Comparison of ENCODE assay signal across 13 cellular contexts in genomic region chr10:84173543-84173942, GRCh38. TPM values are rescaled to one million over a fixed set of nuclear protein-coding genes. Genes with fewer than 3 reads are reported as not detected.
A peak's percentile ranks its signal among the peaks of the same experiment; 100 is the strongest.
DNase-seq lines count a peak whose midpoint lies in the region; ATAC-seq and TF ChIP-seq lines count a peak whose summit lies in the region.
"Had no signal": no experiment of that assay in that cellular context is flagged by ENCODE, and none has a peak within 500 bp of the region (broad histone marks: within the 10 kb centered on the region; RNA-seq: fewer than 3 reads in every experiment).

TSS of gene GPR15LG (plus strand) at chr10:84173801. CDS start at chr10:84173852, 51 bp downstream.

- TF ChIP-seq CTCF in GM12864 (IDR thresholded peaks at IDR 0.05; ENCODE audit: low read depth, low read length, missing control alignments) = no peak
- TF ChIP-seq CTCF in BE2C (IDR thresholded peaks at IDR 0.05; ENCODE audit: low read depth, low read length) = no peak

- no peak for DNase-seq in GM12864 (ENCODE audit: low read depth)
- DNase-seq in left colon = peak; percentile 64 to 80
- DNase-seq in BE2C = no peak
- DNase-seq in activated T-helper 1 cell treated with anti-CD3 and anti-CD28 coated beads, Interleukin-12 subunit alpha, Interleukin-12 subunit beta, Interleukin-2, Interleukin-4 antibody, amounts not matched to agents 30 ng/mL and 10 ng/mL and 1 ng/mL, durations not matched to agents 14 hours and 24 hours and 36 hours (ENCODE audit: low spot score) = no peak
- DNase-seq in DMS53 (lab: John Stamatoyannopoulos, UW) = no peak
- DNase-seq: NCI-H146; stimulated activated CD4-positive, alpha-beta T cell treated with anti-CD3 and anti-CD28 coated beads, Interleukin-4, amount 100 ng/mL, for 1 hour had no signal

- H3K27me3 Mint-ChIP-seq in activated T-helper 1 cell treated with anti-CD3 and anti-CD28 coated beads, Interleukin-12 subunit alpha, Interleukin-12 subunit beta, Interleukin-2, Interleukin-4 antibody, amounts not matched to agents 30 ng/mL and 10 ng/mL and 1 ng/mL, durations not matched to agents 14 hours and 24 hours and 36 hours (ENCODE audit: insufficient read depth) = no peaks in the 10 kb centered on the region

- no peaks in the 10 kb centered on the region for H3K9me3 ChIP-seq in BE2C

- H3K36me3 Mint-ChIP-seq in activated T-helper 1 cell treated with anti-CD3 and anti-CD28 coated beads, Interleukin-12 subunit alpha, Interleukin-12 subunit beta, Interleukin-2, Interleukin-4 antibody, amounts not matched to agents 30 ng/mL and 10 ng/mL and 1 ng/mL, durations not matched to agents 14 hours and 24 hours and 36 hours (ENCODE audit: low read depth) = no peaks in the 10 kb centered on the region

- H3K27me3 ChIP-seq in BE2C = no peaks in the 10 kb centered on the region

- no peaks in the 10 kb centered on the region for H3K36me3 ChIP-seq in BE2C

- no peaks in the 10 kb centered on the region for H3K4me1 ChIP-seq in BE2C

- ATAC-seq in GM21423 (IDR thresholded peaks at IDR 0.05; ENCODE audit: unreplicated experiment) (peak; percentile 45), HG03460 (IDR thresholded peaks at IDR 0.05; ENCODE audit: unreplicated experiment) (peak; percentile 51), left colon (peak; percentile 80), GM19397 (IDR thresholded peaks at IDR 0.05; ENCODE audit: unreplicated experiment) (no peak)

- intact Hi-C loops in left colon (cut with DNase I, micrococcal nuclease) = no loop called here
- intact Hi-C loops in activated T-helper 1 cell treated with anti-CD3 and anti-CD28 coated beads, Interleukin-12 subunit alpha, Interleukin-12 subunit beta, Interleukin-2, Interleukin-4 antibody, amounts not matched to agents 30 ng/mL and 10 ng/mL and 1 ng/mL, durations not matched to agents 14 hours and 24 hours and 36 hours (cut with micrococcal nuclease) = no loop called here

- H3K27ac Mint-ChIP-seq in activated T-helper 1 cell treated with anti-CD3 and anti-CD28 coated beads, Interleukin-12 subunit alpha, Interleukin-12 subunit beta, Interleukin-2, Interleukin-4 antibody, amounts not matched to agents 30 ng/mL and 10 ng/mL and 1 ng/mL, durations not matched to agents 14 hours and 24 hours and 36 hours = no peak within 1 kb of the TSS
- H3K27ac Mint-ChIP-seq: T-helper 2 cell treated with Interferon-gamma antibody and Interleukin-4, amounts not matched to agents 5 μg/mL and 100 μg/mL, for 36 hours had no signal

- no peaks in the 10 kb centered on the region for H3K9me3 Mint-ChIP-seq in activated T-helper 1 cell treated with anti-CD3 and anti-CD28 coated beads, Interleukin-12 subunit alpha, Interleukin-12 subunit beta, Interleukin-2, Interleukin-4 antibody, amounts not matched to agents 30 ng/mL and 10 ng/mL and 1 ng/mL, durations not matched to agents 14 hours and 24 hours and 36 hours
- H3K9me3 Mint-ChIP-seq: T-helper 2 cell treated with Interferon-gamma antibody and Interleukin-4, amounts not matched to agents 5 μg/mL and 100 μg/mL, for 36 hours had no signal

- H3K4me3 ChIP-seq in GM12864 (ENCODE audit: low read depth, low read length) = peak within 1 kb of the TSS; percentile 26
- no peak within 1 kb of the TSS for H3K4me3 ChIP-seq in BE2C (ENCODE audit: low read depth, low read length)

- peaks cover 6% of the 10 kb centered on the region for H3K4me1 Mint-ChIP-seq in activated T-helper 1 cell treated with anti-CD3 and anti-CD28 coated beads, Interleukin-12 subunit alpha, Interleukin-12 subunit beta, Interleukin-2, Interleukin-4 antibody, amounts not matched to agents 30 ng/mL and 10 ng/mL and 1 ng/mL, durations not matched to agents 14 hours and 24 hours and 36 hours (ENCODE audit: low read depth)

- H3K4me3 Mint-ChIP-seq in activated T-helper 1 cell treated with anti-CD3 and anti-CD28 coated beads, Interleukin-12 subunit alpha, Interleukin-12 subunit beta, Interleukin-2, Interleukin-4 antibody, amounts not matched to agents 30 ng/mL and 10 ng/mL and 1 ng/mL, durations not matched to agents 14 hours and 24 hours and 36 hours = no peak within 1 kb of the TSS
- H3K4me3 Mint-ChIP-seq: T-helper 2 cell treated with Interferon-gamma antibody and Interleukin-4, amounts not matched to agents 5 μg/mL and 100 μg/mL, for 36 hours had no signal

RNA-seq across cellular contexts. Expression of gene GPR15LG, which starts in this region (rescaled TPM):
- total RNA-seq in left colon = 100 to 1,000 TPM; 402 to 621 TPM
- not detected for polyA plus RNA-seq in BE2C (2012; ENCODE audit: insufficient read depth, insufficient read length, low read depth)
- total RNA-seq in activated T-helper 1 cell treated with anti-CD3 and anti-CD28 coated beads, Interleukin-12 subunit alpha, Interleukin-12 subunit beta, Interleukin-2, Interleukin-4 antibody, amounts not matched to agents 30 ng/mL and 10 ng/mL and 1 ng/mL, durations not matched to agents 14 hours and 24 hours and 36 hours = not detected in 2 replicates
- total RNA-seq: epithelial cell of proximal tubule, HT1080 had no signal

Comparison
In these comparisons a context has a peak if more than half of its experiments do, and no peak if none do; other contexts are left out.
1. RNA of gene GPR15LG (total RNA-seq): 402 to 621 TPM in left colon; not detected in activated T-helper 1 cell treated with anti-CD3 and anti-CD28 coated beads, Interleukin-12 subunit alpha, Interleukin-12 subunit beta, Interleukin-2, Interleukin-4 antibody, amounts not matched to agents 30 ng/mL and 10 ng/mL and 1 ng/mL, durations not matched to agents 14 hours and 24 hours and 36 hours; every median in the first group is over 100 times any median in the second.
2. DNase-seq: peak in left colon (2 of 2); none in GM12864 (single experiment), BE2C (single experiment), activated T-helper 1 cell treated with anti-CD3 and anti-CD28 coated beads, Interleukin-12 subunit alpha, Interleukin-12 subunit beta, Interleukin-2, Interleukin-4 antibody, amounts not matched to agents 30 ng/mL and 10 ng/mL and 1 ng/mL, durations not matched to agents 14 hours and 24 hours and 36 hours (single experiment) and DMS53 (single experiment).